In the genomic region with DNA sequence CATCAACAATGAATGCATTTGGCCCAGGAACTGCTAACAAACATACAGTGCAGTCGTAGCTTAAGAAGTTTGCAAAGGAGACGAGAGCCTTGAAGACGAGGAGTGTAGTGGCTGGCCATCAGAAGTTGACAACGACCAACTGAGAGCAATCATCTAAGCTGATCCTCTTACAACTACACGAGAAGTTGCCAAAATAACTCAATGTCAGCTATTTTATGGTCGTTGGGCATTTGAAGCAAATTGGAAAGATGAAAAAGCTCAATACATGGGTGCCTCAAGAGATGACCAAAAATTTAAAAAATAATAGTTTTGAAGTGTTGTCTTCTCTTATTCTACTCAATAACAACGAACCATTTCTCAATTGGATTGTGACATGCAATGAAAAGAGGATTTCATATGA, we compare ENCODE assay signal across 26 cellular contexts.
"Had no signal": no experiment of that assay in that cellular context is flagged by ENCODE, and none has a peak within 500 bp of the region (broad histone marks: within the 10 kb centered on the region; RNA-seq: fewer than 3 reads in every experiment).

No MANE protein-coding gene starts in this region.

- H3K4me1 ChIP-seq: esophagus squamous epithelium, gastrocnemius medialis, heart right ventricle, left lung, lower lobe of right lung had no signal

- H3K27ac ChIP-seq: coronary artery, dorsolateral prefrontal cortex, esophagus squamous epithelium, gastrocnemius medialis, heart right ventricle, left lung, lower lobe of right lung had no signal

- H3K4me1 Mint-ChIP-seq: mesothelial cell of epicardium, naive B cell had no signal

- ATAC-seq: esophagus mucosa, gastrocnemius medialis, heart right ventricle, left cardiac atrium, left lung, left ventricle myocardium superior, lower lobe of right lung, mucosa of descending colon had no signal

- H3K27me3 Mint-ChIP-seq: naive B cell had no signal

- H3K4me3 Mint-ChIP-seq: mesothelial cell of epicardium, naive B cell had no signal

- DNase-seq: dermis blood vessel endothelial cell; dorsolateral prefrontal cortex; effector CD4-positive, alpha-beta T cell; effector memory CD4-positive, alpha-beta T cell; esophagus squamous epithelium; foreskin fibroblast; foreskin melanocyte; gastrocnemius medialis; glutamatergic neuron; head of caudate nucleus; heart right ventricle; hippocampal formation; left cardiac atrium; left lung; left ventricle myocardium superior; lower lobe of right lung; mesenchymal stem cell; mucosa of descending colon; naive B cell had no signal

- H3K9me3 Mint-ChIP-seq: mesothelial cell of epicardium had no signal

- H3K27me3 ChIP-seq: dorsolateral prefrontal cortex, esophagus squamous epithelium, gastrocnemius medialis, heart right ventricle, left lung had no signal

- H3K36me3 ChIP-seq: esophagus squamous epithelium, gastrocnemius medialis, heart right ventricle, left lung, lower lobe of right lung had no signal

- FAIRE-seq: colon, endothelial cell of umbilical vein, islet of Langerhans, keratinocyte had no signal

- H3K9me3 ChIP-seq: esophagus squamous epithelium, gastrocnemius medialis, lower lobe of right lung, mucosa of descending colon had no signal

- H3K27ac Mint-ChIP-seq: mesothelial cell of epicardium, naive B cell had no signal

- H3K4me3 ChIP-seq: coronary artery, dorsolateral prefrontal cortex, esophagus squamous epithelium, gastrocnemius medialis, heart right ventricle, left lung, lower lobe of right lung, mucosa of descending colon had no signal

- H3K36me3 Mint-ChIP-seq: mesothelial cell of epicardium, naive B cell had no signal
